In the genomic region with DNA sequence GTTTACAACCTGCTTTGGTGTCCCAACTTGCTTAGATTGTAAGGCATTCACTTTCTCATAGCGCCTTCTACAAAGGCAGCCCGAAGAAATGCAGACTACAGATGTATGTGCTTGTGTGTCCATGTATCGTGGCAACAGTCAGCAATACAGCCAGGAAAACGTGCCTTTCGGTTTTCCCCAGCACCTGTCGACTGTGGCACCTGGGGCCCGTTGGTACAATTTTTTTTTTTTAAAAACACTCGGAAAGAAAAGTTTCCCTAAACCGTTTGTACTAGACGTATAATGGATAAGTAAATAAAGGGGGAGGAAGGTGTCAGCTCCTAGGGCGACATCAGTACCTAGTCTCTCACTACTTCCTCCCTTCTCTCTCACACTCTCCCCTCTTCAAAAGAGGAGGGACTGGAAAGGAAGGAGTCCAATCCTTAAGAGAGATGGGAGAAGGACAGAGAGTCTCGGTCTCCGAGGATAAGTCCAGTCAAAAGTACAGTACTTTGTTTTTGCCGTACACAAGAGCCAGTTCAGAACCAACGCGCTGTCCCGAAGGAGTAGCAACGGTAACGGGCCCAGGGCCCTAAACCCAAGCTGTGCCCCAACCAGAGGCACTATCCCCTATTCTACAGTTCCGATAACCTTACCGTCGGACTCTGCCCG, we compare ENCODE assay signal across 1 cellular context.
TF ChIP-seq lines count a peak whose summit lies in the region.

No MANE protein-coding gene starts in this region.

TF ChIP-seq in WTC11, 78 proteins besides CTCF, POLR2A, EP300 and RAD21 (continued from another document):
- TF ChIP-seq, protein P1, sequence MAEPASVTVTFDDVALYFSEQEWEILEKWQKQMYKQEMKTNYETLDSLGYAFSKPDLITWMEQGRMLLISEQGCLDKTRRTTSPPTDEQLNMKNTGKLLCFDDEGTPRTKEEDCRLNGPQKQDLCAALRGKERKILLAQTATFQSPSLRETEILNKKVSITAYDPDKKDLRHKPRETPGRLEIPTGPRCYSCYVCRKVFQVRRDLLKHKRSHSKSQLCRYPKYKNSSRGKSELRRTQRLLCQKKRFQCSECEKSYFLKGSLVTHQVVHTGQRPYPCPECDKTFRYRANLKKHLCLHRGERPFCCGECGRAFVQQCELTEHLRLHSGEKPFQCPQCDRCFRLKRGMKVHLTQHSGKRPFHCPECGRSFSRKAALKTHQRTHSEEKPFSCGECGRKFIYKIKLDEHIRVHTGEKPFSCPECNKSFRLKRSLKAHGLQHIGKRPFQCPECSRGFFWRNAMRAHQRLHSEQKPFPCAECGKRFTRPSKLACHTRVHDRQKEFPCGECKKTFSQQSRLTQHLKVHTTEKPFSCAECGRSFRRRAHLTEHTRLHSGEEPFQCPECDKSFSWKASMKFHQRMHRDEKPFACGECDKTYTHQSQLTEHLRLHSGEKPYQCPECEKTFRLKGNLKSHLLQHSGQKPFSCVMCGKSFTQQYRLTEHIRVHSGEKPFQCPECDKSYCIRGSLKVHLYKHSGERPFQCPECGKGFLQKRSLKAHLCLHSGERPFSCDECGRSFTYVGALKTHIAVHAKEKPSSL (CRISPR knock-in tag; conservative IDR thresholded peaks at IDR 0.05), result no peak
- TF ChIP-seq, protein P2, sequence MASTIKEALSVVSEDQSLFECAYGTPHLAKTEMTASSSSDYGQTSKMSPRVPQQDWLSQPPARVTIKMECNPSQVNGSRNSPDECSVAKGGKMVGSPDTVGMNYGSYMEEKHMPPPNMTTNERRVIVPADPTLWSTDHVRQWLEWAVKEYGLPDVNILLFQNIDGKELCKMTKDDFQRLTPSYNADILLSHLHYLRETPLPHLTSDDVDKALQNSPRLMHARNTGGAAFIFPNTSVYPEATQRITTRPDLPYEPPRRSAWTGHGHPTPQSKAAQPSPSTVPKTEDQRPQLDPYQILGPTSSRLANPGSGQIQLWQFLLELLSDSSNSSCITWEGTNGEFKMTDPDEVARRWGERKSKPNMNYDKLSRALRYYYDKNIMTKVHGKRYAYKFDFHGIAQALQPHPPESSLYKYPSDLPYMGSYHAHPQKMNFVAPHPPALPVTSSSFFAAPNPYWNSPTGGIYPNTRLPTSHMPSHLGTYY (CRISPR knock-in tag; IDR thresholded peaks at IDR 0.05), result no peak
- no peak for TF ChIP-seq ZNF232 (CRISPR knock-in tag; IDR thresholded peaks at IDR 0.05)
TF ChIP-seq in WTC11: peak in this region for 0.
